Comparison of ENCODE assay signal across 35 cellular contexts in the genomic region with DNA sequence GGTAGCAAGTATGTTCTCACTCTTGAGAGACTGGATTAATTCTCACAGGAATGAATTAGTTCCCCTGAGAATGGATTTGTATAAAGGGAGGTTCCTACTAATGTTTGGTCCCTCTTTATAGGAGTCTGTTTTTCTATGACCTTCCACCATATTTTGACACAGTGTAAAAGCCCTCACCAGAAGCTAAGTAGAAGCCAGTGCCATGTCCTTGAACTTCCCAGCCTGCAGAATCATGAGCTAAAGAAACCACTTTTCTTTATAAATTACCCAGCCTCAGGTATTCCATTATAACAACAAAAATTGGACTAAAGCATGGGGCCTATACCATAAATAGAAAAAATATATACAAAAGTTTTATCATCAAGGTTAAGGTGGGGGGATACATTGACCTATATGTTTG.
"Had no signal": no experiment of that assay in that cellular context is flagged by ENCODE, and none has a peak within 500 bp of the region (broad histone marks: within the 10 kb centered on the region; RNA-seq: fewer than 3 reads in every experiment).

No MANE protein-coding gene starts in this region.

- H3K36me3 ChIP-seq: MG63 had no signal

- H3K27me3 ChIP-seq: MG63 had no signal

- DNase-seq: Karpas-422, Kasumi-1, MG63, MM.1S, MV-4-11, NCI-H1048, NCI-H1092, NCI-H1092 treated with DMSO at 0.1 percent for 48 hours, NCI-H1105, NCI-H1105 treated with DMSO at 0.1 percent for 48 hours, NCI-H1417, NCI-H1417 treated with DMSO at 0.1 percent for 48 hours, NCI-H1436, NCI-H1436 treated with DMSO at 0.1 percent for 48 hours, NCI-H1694, NCI-H1694 treated with DMSO at 0.1 percent for 48 hours, NCI-H187, NCI-H187 treated with DMSO at 0.1 percent for 48 hours, NCI-H1930, NCI-H2029, NCI-H2029 treated with DMSO at 0.1 percent for 48 hours, NCI-H2081, NCI-H2081 treated with DMSO at 0.1 percent for 48 hours, NCI-H2107, NCI-H2171, NCI-H2171 treated with DMSO at 0.1 percent for 48 hours, NCI-H2227 treated with DMSO at 0.1 percent for 48 hours, NCI-H226, NCI-H345, NCI-H446, NCI-H446 treated with DMSO at 0.1 percent for 48 hours, NCI-H510A, NCI-H510A treated with DMSO at 0.1 percent for 48 hours, NCI-H524 treated with DMSO at 0.1 percent for 48 hours, NCI-H526 had no signal

- H3K9me3 ChIP-seq: MG63 had no signal

- H3K4me3 ChIP-seq: MG63 had no signal
